31 cellular contexts compared by ENCODE assay signal in the genomic region with DNA sequence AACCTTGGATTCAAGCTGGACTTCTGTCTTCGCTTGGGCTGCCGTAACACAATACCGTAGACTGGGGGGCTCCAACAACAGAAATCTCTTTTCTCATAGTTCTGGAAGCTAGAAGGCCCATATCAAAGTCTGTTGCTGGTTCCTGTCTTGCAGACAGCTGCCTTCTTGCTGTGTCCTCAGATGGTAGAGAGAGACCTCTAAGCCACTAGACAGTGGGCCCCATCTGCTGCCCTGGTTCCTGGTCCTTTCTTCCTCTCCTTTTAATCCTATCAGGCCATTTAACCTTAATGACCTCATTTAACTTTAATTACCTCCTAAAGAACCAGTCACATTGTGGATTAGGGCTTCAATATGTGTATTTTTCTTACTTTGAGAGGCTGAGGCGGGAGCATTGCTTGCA.
"Had no signal": no experiment of that assay in that cellular context is flagged by ENCODE, and none has a peak within 500 bp of the region (broad histone marks: within the 10 kb centered on the region; RNA-seq: fewer than 3 reads in every experiment).

No MANE protein-coding gene starts in this region.

- DNase-seq: colonic mucosa; effector CD8-positive, alpha-beta T cell; foreskin keratinocyte; glutamatergic neuron; heart right ventricle; hippocampal formation; left cardiac atrium; left lung; mesendoderm; midbrain; naive thymus-derived CD4-positive, alpha-beta T cell; occipital lobe; ovary; posterior cingulate gyrus; psoas muscle; right lobe of liver; small intestine; stimulated activated CD4-positive, alpha-beta T cell treated with anti-CD3 and anti-CD28 coated beads, Interleukin-15, amount 100 ng/mL, for 24 hours; stimulated activated CD4-positive, alpha-beta T cell treated with anti-CD3 and anti-CD28 coated beads, Interleukin-2, amount 100 ng/mL, for 48 hours; stimulated activated CD8-positive, alpha-beta memory T cell treated with anti-CD3 and anti-CD28 coated beads, Interleukin-4, amount 100 ng/mL, for 48 hours; stimulated activated naive CD8-positive, alpha-beta T cell treated with anti-CD3 and anti-CD28 coated beads, Interleukin-15, Interleukin-2, amounts not matched to agents 100 U/mL and 50 U/mL, for 24 hours; substantia nigra; testis; tibial artery; upper lobe of left lung had no signal

- H3K27ac Mint-ChIP-seq: nephron had no signal

- H3K9me3 Mint-ChIP-seq: dendritic cell treated with granulocyte-macrophage colony-stimulating factor and Interleukin-4, amounts not matched to agents 40 ng/mL and 50 ng/mL, for 4 days; naive thymus-derived CD4-positive, alpha-beta T cell; nephron had no signal

- H3K27me3 Mint-ChIP-seq: dendritic cell treated with granulocyte-macrophage colony-stimulating factor and Interleukin-4, amounts not matched to agents 40 ng/mL and 50 ng/mL, for 4 days; naive thymus-derived CD4-positive, alpha-beta T cell had no signal

- H3K4me3 ChIP-seq: colonic mucosa, esophagus muscularis mucosa, heart right ventricle, left lung, ovary, psoas muscle, right lobe of liver, testis, tibial artery, upper lobe of left lung had no signal

- H3K27ac ChIP-seq: colonic mucosa, esophagus muscularis mucosa, foreskin keratinocyte, heart right ventricle, left lung, ovary, psoas muscle, right lobe of liver, testis, tibial artery, upper lobe of left lung had no signal

- H3K4me1 ChIP-seq: colonic mucosa, esophagus muscularis mucosa, foreskin keratinocyte, left lung, psoas muscle, testis, tibial artery, upper lobe of left lung had no signal

- H3K4me3 Mint-ChIP-seq: dendritic cell treated with granulocyte-macrophage colony-stimulating factor and Interleukin-4, amounts not matched to agents 40 ng/mL and 50 ng/mL, for 4 days; naive thymus-derived CD4-positive, alpha-beta T cell; nephron had no signal

- H3K9me3 ChIP-seq: colonic mucosa, esophagus muscularis mucosa, heart right ventricle, left lung, ovary, psoas muscle, right lobe of liver, testis, tibial artery, upper lobe of left lung had no signal

- H3K36me3 ChIP-seq: colonic mucosa, ovary had no signal

- FAIRE-seq: endothelial cell of umbilical vein, islet of Langerhans, small intestine, urothelium cell line had no signal

- H3K27me3 ChIP-seq: colonic mucosa, esophagus muscularis mucosa, foreskin keratinocyte, heart right ventricle, left lung, ovary, right lobe of liver, testis, tibial artery, upper lobe of left lung had no signal
